Comparison of ENCODE assay signal across 28 cellular contexts in genomic region chr20:37245181-37245580, GRCh38. TPM values are rescaled to one million over a fixed set of nuclear protein-coding genes. Genes with fewer than 3 reads are reported as not detected.
DNase-seq lines count a peak whose midpoint lies in the region; ATAC-seq and TF ChIP-seq lines count a peak whose summit lies in the region.
"Had no signal": no experiment of that assay in that cellular context is flagged by ENCODE, and none has a peak within 500 bp of the region (broad histone marks: within the 10 kb centered on the region; RNA-seq: fewer than 3 reads in every experiment).

No MANE protein-coding gene starts in this region.

- ATAC-seq in WTC11 (peak; percentile 22), esophagus mucosa (no peak)
- ATAC-seq: GM12878, heart right ventricle had no signal

- no peaks in the 10 kb centered on the region for H3K9me3 Mint-ChIP-seq in HFFc6
- no peaks in the 10 kb centered on the region for H3K9me3 Mint-ChIP-seq in WTC11
- H3K9me3 Mint-ChIP-seq in nephron = no peaks in the 10 kb centered on the region
- H3K9me3 Mint-ChIP-seq: activated naive CD4-positive, alpha-beta T cell treated with anti-CD3 and anti-CD28 coated beads, Interleukin-2, amount 10 ng/mL, durations not matched to agents 7 days and 5 days; activated T-helper 1 cell treated with anti-CD3 and anti-CD28 coated beads, Interleukin-12 subunit alpha, Interleukin-12 subunit beta, Interleukin-2, Interleukin-4 antibody, amounts not matched to agents 30 ng/mL and 10 ng/mL and 1 ng/mL, durations not matched to agents 14 hours and 24 hours and 36 hours; CD14-positive monocyte had no signal

- DNase-seq in DMS79 treated with DMSO at 0.1 percent for 48 hours (lab: John Stamatoyannopoulos, UW) = peak; percentile 66
- DNase-seq in DMS79 (lab: John Stamatoyannopoulos, UW) = no peak
- no peak for DNase-seq in HFFc6
- DNase-seq in WTC11 (ENCODE audit: low spot score) = no peak
- no peak for DNase-seq in H4 (ENCODE audit: low spot score)
- DNase-seq in medulla oblongata (ENCODE audit: extremely low spot score) = no peak
- DNase-seq: activated CD4-positive, CD25-positive, alpha-beta regulatory T cell; activated naive CD4-positive, alpha-beta T cell treated with anti-CD3 and anti-CD28 coated beads, Interleukin-2, amount 10 ng/mL, durations not matched to agents 7 days and 5 days; amniotic stem cell; effector CD4-positive, alpha-beta T cell; EL; heart right ventricle; mammary epithelial cell; NCI-H1048; NCI-H2029 treated with DMSO at 0.1 percent for 48 hours; NCI-H524 treated with DMSO at 0.1 percent for 48 hours; occipital lobe; stomach; thyroid gland had no signal

- H3K27me3 Mint-ChIP-seq in HFFc6 (ENCODE audit: insufficient read depth) (no peaks in the 10 kb centered on the region; the same call in 1 of the 2 replicates), WTC11 (ENCODE audit: low read depth) (no peaks in the 10 kb centered on the region), nephron (ENCODE audit: low read depth) (peaks cover 4% of the 10 kb centered on the region)
- H3K27me3 Mint-ChIP-seq: activated naive CD4-positive, alpha-beta T cell treated with anti-CD3 and anti-CD28 coated beads, Interleukin-2, amount 10 ng/mL, durations not matched to agents 7 days and 5 days had no signal

- CTCF ChIA-PET in WTC11 (lab: Charles Lee) = interaction anchor here (1.4 to 1.7 kb wide), 3 partner anchors 10 to 53 kb away, joined by 5 to 10 read pairs (median 7); no protein-coding TSS in a partner anchor

- H3K4me3 Mint-ChIP-seq in HFFc6 (no peak overlapping the region), WTC11 (no peak overlapping the region), nephron (no peak overlapping the region)
- H3K4me3 Mint-ChIP-seq: activated naive CD4-positive, alpha-beta T cell treated with anti-CD3 and anti-CD28 coated beads, Interleukin-2, amount 10 ng/mL, durations not matched to agents 7 days and 5 days; activated T-helper 1 cell treated with anti-CD3 and anti-CD28 coated beads, Interleukin-12 subunit alpha, Interleukin-12 subunit beta, Interleukin-2, Interleukin-4 antibody, amounts not matched to agents 30 ng/mL and 10 ng/mL and 1 ng/mL, durations not matched to agents 14 hours and 24 hours and 36 hours; CD14-positive monocyte had no signal

- H3K4me1 Mint-ChIP-seq in HFFc6 (ENCODE audit: low read depth) (no peaks in the 10 kb centered on the region), WTC11 (peaks cover 22% of the 10 kb centered on the region), nephron (peaks cover 32% of the 10 kb centered on the region)
- H3K4me1 Mint-ChIP-seq: activated naive CD4-positive, alpha-beta T cell treated with anti-CD3 and anti-CD28 coated beads, Interleukin-2, amount 10 ng/mL, durations not matched to agents 7 days and 5 days had no signal

- POLR2A ChIA-PET in WTC11 (lab: Charles Lee) = no interaction called here

- TF ChIP-seq CTCF in HFFc6 (IDR thresholded peaks at IDR 0.05) = no peak
- TF ChIP-seq CTCF in WTC11 (IDR thresholded peaks at IDR 0.05) = no peak
- no peak for TF ChIP-seq CTCF in nephron (IDR thresholded peaks at IDR 0.05; ENCODE audit: unreplicated experiment in 3 of 3)

- H3K36me3 Mint-ChIP-seq in HFFc6 (ENCODE audit: low read depth) = peaks cover 14% of the 10 kb centered on the region; the same call in 1 of the 2 replicates
- H3K36me3 Mint-ChIP-seq in WTC11 = peaks cover 39% of the 10 kb centered on the region
- H3K36me3 Mint-ChIP-seq in nephron (ENCODE audit: low read depth) = peaks cover 33% of the 10 kb centered on the region

- peak overlapping the region; percentile 29; the same call in 1 of the 2 replicates for H3K27ac Mint-ChIP-seq in HFFc6
- H3K27ac Mint-ChIP-seq in WTC11 = peak overlapping the region; percentile 86; the same call in 1 of the 2 replicates
- H3K27ac Mint-ChIP-seq in nephron = peak overlapping the region in 2 of 3 experiments; percentile 48 to 55
- H3K27ac Mint-ChIP-seq: activated naive CD4-positive, alpha-beta T cell treated with anti-CD3 and anti-CD28 coated beads, Interleukin-2, amount 10 ng/mL, durations not matched to agents 7 days and 5 days; activated T-helper 1 cell treated with anti-CD3 and anti-CD28 coated beads, Interleukin-12 subunit alpha, Interleukin-12 subunit beta, Interleukin-2, Interleukin-4 antibody, amounts not matched to agents 30 ng/mL and 10 ng/mL and 1 ng/mL, durations not matched to agents 14 hours and 24 hours and 36 hours had no signal

TF ChIP-seq in WTC11, 78 proteins besides CTCF, POLR2A, EP300 and RAD21:
- TF ChIP-seq, protein P1, sequence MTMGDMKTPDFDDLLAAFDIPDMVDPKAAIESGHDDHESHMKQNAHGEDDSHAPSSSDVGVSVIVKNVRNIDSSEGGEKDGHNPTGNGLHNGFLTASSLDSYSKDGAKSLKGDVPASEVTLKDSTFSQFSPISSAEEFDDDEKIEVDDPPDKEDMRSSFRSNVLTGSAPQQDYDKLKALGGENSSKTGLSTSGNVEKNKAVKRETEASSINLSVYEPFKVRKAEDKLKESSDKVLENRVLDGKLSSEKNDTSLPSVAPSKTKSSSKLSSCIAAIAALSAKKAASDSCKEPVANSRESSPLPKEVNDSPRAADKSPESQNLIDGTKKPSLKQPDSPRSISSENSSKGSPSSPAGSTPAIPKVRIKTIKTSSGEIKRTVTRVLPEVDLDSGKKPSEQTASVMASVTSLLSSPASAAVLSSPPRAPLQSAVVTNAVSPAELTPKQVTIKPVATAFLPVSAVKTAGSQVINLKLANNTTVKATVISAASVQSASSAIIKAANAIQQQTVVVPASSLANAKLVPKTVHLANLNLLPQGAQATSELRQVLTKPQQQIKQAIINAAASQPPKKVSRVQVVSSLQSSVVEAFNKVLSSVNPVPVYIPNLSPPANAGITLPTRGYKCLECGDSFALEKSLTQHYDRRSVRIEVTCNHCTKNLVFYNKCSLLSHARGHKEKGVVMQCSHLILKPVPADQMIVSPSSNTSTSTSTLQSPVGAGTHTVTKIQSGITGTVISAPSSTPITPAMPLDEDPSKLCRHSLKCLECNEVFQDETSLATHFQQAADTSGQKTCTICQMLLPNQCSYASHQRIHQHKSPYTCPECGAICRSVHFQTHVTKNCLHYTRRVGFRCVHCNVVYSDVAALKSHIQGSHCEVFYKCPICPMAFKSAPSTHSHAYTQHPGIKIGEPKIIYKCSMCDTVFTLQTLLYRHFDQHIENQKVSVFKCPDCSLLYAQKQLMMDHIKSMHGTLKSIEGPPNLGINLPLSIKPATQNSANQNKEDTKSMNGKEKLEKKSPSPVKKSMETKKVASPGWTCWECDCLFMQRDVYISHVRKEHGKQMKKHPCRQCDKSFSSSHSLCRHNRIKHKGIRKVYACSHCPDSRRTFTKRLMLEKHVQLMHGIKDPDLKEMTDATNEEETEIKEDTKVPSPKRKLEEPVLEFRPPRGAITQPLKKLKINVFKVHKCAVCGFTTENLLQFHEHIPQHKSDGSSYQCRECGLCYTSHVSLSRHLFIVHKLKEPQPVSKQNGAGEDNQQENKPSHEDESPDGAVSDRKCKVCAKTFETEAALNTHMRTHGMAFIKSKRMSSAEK (CRISPR knock-in tag; IDR thresholded peaks at IDR 0.05; ENCODE audit: borderline replicate concordance) = no peak
TF ChIP-seq in WTC11: peak in this region for 0.

RNA-seq across cellular contexts. Expression of gene GHRH, which starts 16.4 kb away (rescaled TPM):
- total RNA-seq in HFFc6 (2021; fragmentation: NEBNext Ultra II Directional; extraction: Animal tissue kit (Norgen Biotek cat#: 25700)) = not detected
- total RNA-seq in WTC11 (2021) (0.74 TPM in 1 of 3 replicates, not detected in the others), esophagus mucosa (not detected)
- total RNA-seq in H4 (2014; rRNA removed; shearing (Covaris generic)) = not detected in 2 replicates
- total RNA-seq: activated T-helper 1 cell treated with anti-CD3 and anti-CD28 coated beads, Interleukin-12 subunit alpha, Interleukin-12 subunit beta, Interleukin-2, Interleukin-4 antibody, amounts not matched to agents 30 ng/mL and 10 ng/mL and 1 ng/mL, durations not matched to agents 14 hours and 24 hours and 36 hours; epithelial cell of proximal tubule; GM12878; LHCN-M2; mammary epithelial cell; occipital lobe; SJSA1; stomach; thyroid gland; vagina had no signal

RNA-seq across cellular contexts. Expression of gene MANBAL, which starts 44.3 kb away (rescaled TPM):
- 10 to 100 TPM; 56.5 to 74.0 (median 67.5) TPM for total RNA-seq in HFFc6 (2021; fragmentation: NEBNext Ultra II Directional; extraction: Animal tissue kit (Norgen Biotek cat#: 25700))
- total RNA-seq in WTC11 (2021) (41.7 to 48.6 TPM (median 48.5 TPM) in 3 replicates), esophagus mucosa (42.0 TPM)
- 14.5 and 18.8 TPM in 2 replicates for total RNA-seq in H4 (2014; rRNA removed; shearing (Covaris generic))

Comparison
In these comparisons a context has a peak if more than half of its experiments do, and no peak if none do; other contexts are left out.
1. H3K27ac Mint-ChIP-seq: peak in every context shown above with its lines; median percentile 86 in WTC11; 52 in nephron; 29 in HFFc6.